Comparison of ENCODE assay signal across 33 cellular contexts in the genomic region with DNA sequence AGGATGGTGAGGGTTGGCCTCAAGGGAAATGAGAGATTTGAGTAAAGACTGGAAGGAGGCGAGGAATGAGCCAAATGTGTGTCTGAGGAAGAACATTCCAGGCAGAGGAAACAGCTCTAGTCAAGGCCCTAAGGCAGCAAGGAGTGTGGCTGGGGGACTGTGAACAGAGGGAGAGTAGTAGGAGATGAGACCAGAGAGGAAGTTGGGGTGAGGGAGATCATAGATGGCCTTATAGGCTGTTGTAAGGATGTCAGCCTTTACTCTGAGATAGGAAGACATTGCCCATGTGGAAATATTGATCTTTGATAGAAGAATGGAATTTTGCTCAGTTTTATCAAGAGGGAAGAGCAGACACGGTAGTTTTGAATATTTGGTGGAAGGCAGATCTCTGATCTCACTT. TPM values are rescaled to one million over a fixed set of nuclear protein-coding genes. Genes with fewer than 3 reads are reported as not detected.
DNase-seq lines count a peak whose midpoint lies in the region; ATAC-seq, FAIRE-seq and TF ChIP-seq lines count a peak whose summit lies in the region.
"Had no signal": no experiment of that assay in that cellular context is flagged by ENCODE, and none has a peak within 500 bp of the region (broad histone marks: within the 10 kb centered on the region; RNA-seq: fewer than 3 reads in every experiment).

No MANE protein-coding gene starts in this region.

- H3K36me3 ChIP-seq in astrocyte (ENCODE audit: insufficient read depth, low read length): no peaks in the 10 kb centered on the region
- H3K36me3 ChIP-seq: brain microvascular endothelial cell, pancreas, upper lobe of right lung had no signal

- DNase-seq in activated naive CD8-positive, alpha-beta T cell treated with anti-CD3 and anti-CD28 coated beads, Interleukin-2, amount 10 ng/mL, durations not matched to agents 7 days and 5 days: no peak
- no peak for DNase-seq in activated naive CD8-positive, alpha-beta T cell treated with anti-CD3 and anti-CD28 coated beads for 36 hours
- DNase-seq in NCI-H69 (lab: John Stamatoyannopoulos, UW): peak; percentile 69
- DNase-seq in astrocyte (ENCODE audit: low read depth): no peak
- DNase-seq in occipital lobe (lab: John Stamatoyannopoulos, UW): no peak
- DNase-seq in hepatic stellate cell (ENCODE audit: low spot score): no peak
- no peak for DNase-seq in GM13976 (ENCODE audit: low spot score)
- DNase-seq: activated CD4-positive, alpha-beta T cell treated with anti-CD3 and anti-CD28 coated beads, Interleukin-2, amount 50 U/mL, for 1 hour; activated CD4-positive, CD25-positive, alpha-beta regulatory T cell; activated naive CD4-positive, alpha-beta T cell treated with anti-CD3 and anti-CD28 coated beads for 36 hours; amniotic stem cell; brain microvascular endothelial cell; H7; hippocampal formation; left cardiac atrium; mammary epithelial cell; pancreas; retina; RPMI8226; substantia nigra; upper lobe of right lung had no signal

- H3K27me3 Mint-ChIP-seq in activated naive CD8-positive, alpha-beta T cell treated with anti-CD3 and anti-CD28 coated beads, Interleukin-2, amount 10 ng/mL, durations not matched to agents 7 days and 5 days: no peaks in the 10 kb centered on the region
- H3K27me3 Mint-ChIP-seq in activated naive CD8-positive, alpha-beta T cell treated with anti-CD3 and anti-CD28 coated beads for 36 hours: no peaks in the 10 kb centered on the region
- no peaks in the 10 kb centered on the region for H3K27me3 Mint-ChIP-seq in astrocyte (ENCODE audit: low read depth, unreplicated experiment)
- H3K27me3 Mint-ChIP-seq: B cell; stimulated activated memory B cell treated with anti-CD40 and anti-IgM and Interleukin-4, amounts not matched to agents 10 μg/mL and 1 μg/mL and 100 μg/mL, for 72 hours had no signal

- no peak overlapping the region for H3K4me2 ChIP-seq in astrocyte (ENCODE audit: low read length)
- H3K4me2 ChIP-seq: A549, KMS-11 had no signal

- H3K4me3 Mint-ChIP-seq in activated naive CD8-positive, alpha-beta T cell treated with anti-CD3 and anti-CD28 coated beads, Interleukin-2, amount 10 ng/mL, durations not matched to agents 7 days and 5 days: no peak overlapping the region
- no peak overlapping the region for H3K4me3 Mint-ChIP-seq in activated naive CD8-positive, alpha-beta T cell treated with anti-CD3 and anti-CD28 coated beads for 36 hours
- no peak overlapping the region for H3K4me3 Mint-ChIP-seq in astrocyte (ENCODE audit: unreplicated experiment)
- H3K4me3 Mint-ChIP-seq: activated naive CD4-positive, alpha-beta T cell treated with anti-CD3 and anti-CD28 coated beads for 36 hours; activated T-helper 1 cell treated with anti-CD3 and anti-CD28 coated beads, Interleukin-12 subunit alpha, Interleukin-12 subunit beta, Interleukin-2, Interleukin-4 antibody, amounts not matched to agents 30 ng/mL and 10 ng/mL and 1 ng/mL, durations not matched to agents 14 hours and 24 hours and 36 hours; B cell; nephron; stimulated activated memory B cell treated with anti-CD40 and anti-IgM and Interleukin-4, amounts not matched to agents 10 μg/mL and 1 μg/mL and 100 μg/mL, for 72 hours had no signal

- in situ Hi-C loops in GM13976 (cut with MboI; ENCODE audit: low sequenced_read_pairs, unreplicated experiment): no loop called here

- peaks cover 11% of the 10 kb centered on the region for H3K4me1 ChIP-seq in astrocyte (ENCODE audit: insufficient read depth, low read length)
- H3K4me1 ChIP-seq: pancreas, SJSA1, upper lobe of right lung had no signal

- peaks cover 30% of the 10 kb centered on the region for H4K20me1 ChIP-seq in astrocyte (ENCODE audit: insufficient read depth, low read length)

- no peak overlapping the region for H3K27ac ChIP-seq in astrocyte (ENCODE audit: low read depth, low read length)
- H3K27ac ChIP-seq: A549, brain microvascular endothelial cell, HL-60, KMS-11, pancreas, SJSA1, upper lobe of right lung had no signal

- no peak overlapping the region for H2AFZ ChIP-seq in astrocyte (ENCODE audit: low read depth, low read length)

- no peaks in the 10 kb centered on the region for H3K27me3 ChIP-seq in astrocyte (ENCODE audit: insufficient read depth, low read length)
- H3K27me3 ChIP-seq: brain microvascular endothelial cell, pancreas, SJSA1, upper lobe of right lung had no signal

- no peaks in the 10 kb centered on the region for H3K9me3 ChIP-seq in astrocyte (ENCODE audit: insufficient read depth, low read depth, low read length)
- H3K9me3 ChIP-seq: A549, pancreas, SJSA1, upper lobe of right lung had no signal

- H3K36me3 Mint-ChIP-seq in activated naive CD8-positive, alpha-beta T cell treated with anti-CD3 and anti-CD28 coated beads, Interleukin-2, amount 10 ng/mL, durations not matched to agents 7 days and 5 days: peaks cover 2% of the 10 kb centered on the region
- H3K36me3 Mint-ChIP-seq in activated naive CD8-positive, alpha-beta T cell treated with anti-CD3 and anti-CD28 coated beads for 36 hours: no peaks in the 10 kb centered on the region
- H3K36me3 Mint-ChIP-seq in astrocyte (ENCODE audit: low read depth, unreplicated experiment): no peaks in the 10 kb centered on the region

- H3K27ac Mint-ChIP-seq in activated naive CD8-positive, alpha-beta T cell treated with anti-CD3 and anti-CD28 coated beads, Interleukin-2, amount 10 ng/mL, durations not matched to agents 7 days and 5 days: no peak overlapping the region
- H3K27ac Mint-ChIP-seq in activated naive CD8-positive, alpha-beta T cell treated with anti-CD3 and anti-CD28 coated beads for 36 hours: no peak overlapping the region
- H3K27ac Mint-ChIP-seq in astrocyte (ENCODE audit: unreplicated experiment): no peak overlapping the region
- H3K27ac Mint-ChIP-seq: activated naive CD4-positive, alpha-beta T cell treated with anti-CD3 and anti-CD28 coated beads for 36 hours; activated T-helper 1 cell treated with anti-CD3 and anti-CD28 coated beads, Interleukin-12 subunit alpha, Interleukin-12 subunit beta, Interleukin-2, Interleukin-4 antibody, amounts not matched to agents 30 ng/mL and 10 ng/mL and 1 ng/mL, durations not matched to agents 14 hours and 24 hours and 36 hours; B cell; nephron; stimulated activated memory B cell treated with anti-CD40 and anti-IgM and Interleukin-4, amounts not matched to agents 10 μg/mL and 1 μg/mL and 100 μg/mL, for 72 hours had no signal

- POLR2A ChIA-PET in activated naive CD8-positive, alpha-beta T cell treated with anti-CD3 and anti-CD28 coated beads, Interleukin-2, amount 10 ng/mL, durations not matched to agents 7 days and 5 days (lab: Charles Lee): no interaction called here

- no peak overlapping the region for H3K9ac ChIP-seq in astrocyte (ENCODE audit: low read length)
- H3K9ac ChIP-seq: KMS-11 had no signal

- peak; percentile 43 for ATAC-seq in activated naive CD8-positive, alpha-beta T cell treated with anti-CD3 and anti-CD28 coated beads, Interleukin-2, amount 10 ng/mL, durations not matched to agents 7 days and 5 days (ENCODE audit: low read depth)
- no peak for ATAC-seq in HG03139 (IDR thresholded peaks at IDR 0.05; ENCODE audit: unreplicated experiment)
- ATAC-seq: A549; GM12878; left cardiac atrium; pancreas; stimulated activated memory B cell treated with anti-CD40 and anti-IgM and Interleukin-4, amounts not matched to agents 10 μg/mL and 1 μg/mL and 100 μg/mL, for 72 hours; upper lobe of right lung had no signal

- H3K79me2 ChIP-seq in astrocyte (ENCODE audit: insufficient read depth, low read length): no peaks in the 10 kb centered on the region

- no peak for TF ChIP-seq CTCF in astrocyte (IDR thresholded peaks at IDR 0.05; ENCODE audit: insufficient read depth, low read depth, low read length)
- no peak for TF ChIP-seq CTCF in GM13976 (IDR thresholded peaks at IDR 0.05; ENCODE audit: borderline replicate concordance, control extremely low read depth, extremely low read depth, insufficient read depth, missing control alignments)

- no peak overlapping the region for H3K4me3 ChIP-seq in astrocyte (ENCODE audit: insufficient read depth, low read depth, low read length)
- H3K4me3 ChIP-seq: A549, GM12878, pancreas, SJSA1, upper lobe of right lung had no signal

- peak; percentile 50 for FAIRE-seq in astrocyte (lab: Jason Lieb, UNC)
- FAIRE-seq: A549, GM12878, pancreas had no signal

- no peaks in the 10 kb centered on the region for H3K4me1 Mint-ChIP-seq in activated naive CD8-positive, alpha-beta T cell treated with anti-CD3 and anti-CD28 coated beads, Interleukin-2, amount 10 ng/mL, durations not matched to agents 7 days and 5 days
- no peaks in the 10 kb centered on the region for H3K4me1 Mint-ChIP-seq in activated naive CD8-positive, alpha-beta T cell treated with anti-CD3 and anti-CD28 coated beads for 36 hours
- H3K4me1 Mint-ChIP-seq in astrocyte (ENCODE audit: low read depth, unreplicated experiment): no peaks in the 10 kb centered on the region
- H3K4me1 Mint-ChIP-seq: B cell; stimulated activated memory B cell treated with anti-CD40 and anti-IgM and Interleukin-4, amounts not matched to agents 10 μg/mL and 1 μg/mL and 100 μg/mL, for 72 hours had no signal

- H3K9me3 Mint-ChIP-seq in activated naive CD8-positive, alpha-beta T cell treated with anti-CD3 and anti-CD28 coated beads, Interleukin-2, amount 10 ng/mL, durations not matched to agents 7 days and 5 days: no peaks in the 10 kb centered on the region
- no peaks in the 10 kb centered on the region for H3K9me3 Mint-ChIP-seq in activated naive CD8-positive, alpha-beta T cell treated with anti-CD3 and anti-CD28 coated beads for 36 hours
- H3K9me3 Mint-ChIP-seq in astrocyte (ENCODE audit: unreplicated experiment): no peaks in the 10 kb centered on the region
- H3K9me3 Mint-ChIP-seq: activated naive CD4-positive, alpha-beta T cell treated with anti-CD3 and anti-CD28 coated beads for 36 hours; activated T-helper 1 cell treated with anti-CD3 and anti-CD28 coated beads, Interleukin-12 subunit alpha, Interleukin-12 subunit beta, Interleukin-2, Interleukin-4 antibody, amounts not matched to agents 30 ng/mL and 10 ng/mL and 1 ng/mL, durations not matched to agents 14 hours and 24 hours and 36 hours; nephron; stimulated activated memory B cell treated with anti-CD40 and anti-IgM and Interleukin-4, amounts not matched to agents 10 μg/mL and 1 μg/mL and 100 μg/mL, for 72 hours had no signal

RNA-seq across cellular contexts. Expression of a gene that starts 55.2 kb away (rescaled TPM):
- total RNA-seq in activated naive CD8-positive, alpha-beta T cell treated with anti-CD3 and anti-CD28 coated beads, Interleukin-2, amount 10 ng/mL, durations not matched to agents 7 days and 5 days: under 1 TPM; 0.39 to 0.71 TPM
- total RNA-seq in activated naive CD8-positive, alpha-beta T cell treated with anti-CD3 and anti-CD28 coated beads for 36 hours: under 1 TPM; 0.16 to 0.43 TPM
- total RNA-seq in astrocyte: 1.2 and 1.5 TPM in 2 replicates
- total RNA-seq in occipital lobe: 0.62 TPM
- total RNA-seq: activated naive CD4-positive, alpha-beta T cell treated with anti-CD3 and anti-CD28 coated beads for 36 hours; dermis microvascular lymphatic vessel endothelial cell; SJSA1; skeletal muscle tissue had no signal
